ENCODE assay signal across 12 cellular contexts in genomic region chr3:101890716-101891115, GRCh38. TPM values are rescaled to one million over a fixed set of nuclear protein-coding genes. Genes with fewer than 3 reads are reported as not detected.
A peak's percentile ranks its signal among the peaks of the same experiment; 100 is the strongest.
DNase-seq lines count a peak whose midpoint lies in the region; ATAC-seq and TF ChIP-seq lines count a peak whose summit lies in the region.
"Had no signal": no experiment of that assay in that cellular context is flagged by ENCODE, and none has a peak within 500 bp of the region (broad histone marks: within the 10 kb centered on the region; RNA-seq: fewer than 3 reads in every experiment).

No MANE protein-coding gene starts in this region.

- ATAC-seq in GM18502 (IDR thresholded peaks at IDR 0.05; ENCODE audit: poor library complexity, unreplicated experiment) = peak; percentile 74
- ATAC-seq in HG02642 (IDR thresholded peaks at IDR 0.05; ENCODE audit: poor library complexity, unreplicated experiment) = peak; percentile 69
- ATAC-seq in natural killer cell = peak in 2 of 3 donors; percentile 18 to 24
- ATAC-seq in HG03135 (IDR thresholded peaks at IDR 0.05; ENCODE audit: unreplicated experiment) = no peak

- no peaks in the 10 kb centered on the region for H3K27me3 ChIP-seq in adipocyte (replicated peaks; ENCODE audit: control insufficient read depth, insufficient read depth, low read length)
- H3K27me3 ChIP-seq: esophagus muscularis mucosa had no signal

- H3K27ac Mint-ChIP-seq in natural killer cell = peak overlapping the region in 1 of 2 donors; percentile 29
- H3K27ac Mint-ChIP-seq: activated naive CD8-positive, alpha-beta T cell had no signal

- DNase-seq in adipocyte (ENCODE audit: low read depth) (peak; percentile 39), natural killer cell (no peak), NCI-H1694 (lab: John Stamatoyannopoulos, UW) (no peak), germinal center (ENCODE audit: low spot score) (no peak), iPS-NIHi11 (ENCODE audit: low spot score) (no peak)
- DNase-seq: NCI-H69; stimulated activated CD4-positive, alpha-beta T cell treated with anti-CD3 and anti-CD28 coated beads, Interleukin-4, amount 100 ng/mL, for 1 hour had no signal

- H3K4me3 ChIP-seq in adipocyte (ENCODE audit: low read length) = no peak overlapping the region
- H3K4me3 ChIP-seq: esophagus muscularis mucosa had no signal

- peaks cover 0 to 2% of the 10 kb centered on the region in 2 donors for H3K27me3 Mint-ChIP-seq in natural killer cell (ENCODE audit: low read depth in 2 of 2)
- H3K27me3 Mint-ChIP-seq: activated naive CD8-positive, alpha-beta T cell had no signal

- H3K9ac ChIP-seq in adipocyte (ENCODE audit: low read length) = no peak overlapping the region

- no peak for TF ChIP-seq CTCF in natural killer cell (IDR thresholded peaks at IDR 0.05)

- H3K4me3 Mint-ChIP-seq in natural killer cell = no peak overlapping the region
- H3K4me3 Mint-ChIP-seq: activated naive CD8-positive, alpha-beta T cell had no signal

- H3K4me1 ChIP-seq in adipocyte (ENCODE audit: control insufficient read depth, insufficient read depth, low read length) = peaks cover 9% of the 10 kb centered on the region

- H3K36me3 Mint-ChIP-seq in natural killer cell = no peaks in the 10 kb centered on the region

- H3K4me1 Mint-ChIP-seq in natural killer cell = no peaks in the 10 kb centered on the region

- no peaks in the 10 kb centered on the region for H3K9me3 ChIP-seq in adipocyte (ENCODE audit: control insufficient read depth, low read length)
- H3K9me3 ChIP-seq: esophagus muscularis mucosa had no signal

- no peaks in the 10 kb centered on the region for H3K9me3 Mint-ChIP-seq in natural killer cell

- intact Hi-C loops in natural killer cell (cut with micrococcal nuclease) = no loop called here

- no peaks in the 10 kb centered on the region for H3K36me3 ChIP-seq in adipocyte (ENCODE audit: control insufficient read depth, insufficient read depth, low read length, severe bottlenecking)
- H3K36me3 ChIP-seq: esophagus muscularis mucosa had no signal

RNA-seq across cellular contexts. Expression of gene NFKBIZ, which starts 41.4 kb away (rescaled TPM):
- 100 to 1,000 TPM; 510 to 811 (median 774) TPM for total RNA-seq in natural killer cell
